24 cellular contexts compared by ENCODE assay signal in the genomic region with DNA sequence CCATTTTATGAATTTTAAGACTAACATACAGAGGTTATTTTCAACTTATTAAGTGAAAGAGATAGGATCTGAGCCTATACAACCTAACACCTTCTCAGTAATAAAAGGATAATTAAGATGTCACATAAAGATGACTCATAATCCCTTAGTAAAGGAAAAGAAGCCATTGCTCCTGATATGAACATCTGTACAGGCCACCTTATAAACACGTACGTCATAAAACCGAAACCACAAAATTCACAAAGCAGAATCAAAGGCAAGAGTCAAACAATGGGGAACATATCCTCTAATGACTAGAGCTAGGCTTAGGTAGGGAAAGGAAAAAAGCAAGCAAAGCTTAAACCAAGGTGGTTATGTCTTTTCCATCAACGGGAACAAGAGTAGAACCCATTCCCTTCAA.
"Had no signal": no experiment of that assay in that cellular context is flagged by ENCODE, and none has a peak within 500 bp of the region (broad histone marks: within the 10 kb centered on the region; RNA-seq: fewer than 3 reads in every experiment).

No MANE protein-coding gene starts in this region.

- H3K4me2 ChIP-seq: SK-N-SH had no signal

- H3K9ac ChIP-seq: SK-N-SH had no signal

- H3K9me3 ChIP-seq: SK-N-SH had no signal

- ATAC-seq: Panc1, PC-3 had no signal

- H3K27ac ChIP-seq: RWPE1 had no signal

- H3K9me2 ChIP-seq: SK-N-SH had no signal

- DNase-seq: Karpas-422; KG1; MV-4-11; NCI-H1048; NCI-H1105; NCI-H1436 treated with DMSO at 0.1 percent for 48 hours; NCI-H1694 treated with DMSO at 0.1 percent for 48 hours; NCI-H1930; NCI-H2081; NCI-H2107; NCI-H226; NCI-H446; NCI-H510A; NCI-H524 treated with DMSO at 0.1 percent for 48 hours; NCI-H69; NCI-H774; NK-92 treated with Interleukin-12 subunit alpha and Interleukin-12 subunit beta, amount 100 ng/mL, for 24 hours; PC-3; SHP77; SK-N-SH; SW 1271; T-helper 1 cell had no signal
